ENCODE assay signal across 8 cellular contexts in the genomic region with DNA sequence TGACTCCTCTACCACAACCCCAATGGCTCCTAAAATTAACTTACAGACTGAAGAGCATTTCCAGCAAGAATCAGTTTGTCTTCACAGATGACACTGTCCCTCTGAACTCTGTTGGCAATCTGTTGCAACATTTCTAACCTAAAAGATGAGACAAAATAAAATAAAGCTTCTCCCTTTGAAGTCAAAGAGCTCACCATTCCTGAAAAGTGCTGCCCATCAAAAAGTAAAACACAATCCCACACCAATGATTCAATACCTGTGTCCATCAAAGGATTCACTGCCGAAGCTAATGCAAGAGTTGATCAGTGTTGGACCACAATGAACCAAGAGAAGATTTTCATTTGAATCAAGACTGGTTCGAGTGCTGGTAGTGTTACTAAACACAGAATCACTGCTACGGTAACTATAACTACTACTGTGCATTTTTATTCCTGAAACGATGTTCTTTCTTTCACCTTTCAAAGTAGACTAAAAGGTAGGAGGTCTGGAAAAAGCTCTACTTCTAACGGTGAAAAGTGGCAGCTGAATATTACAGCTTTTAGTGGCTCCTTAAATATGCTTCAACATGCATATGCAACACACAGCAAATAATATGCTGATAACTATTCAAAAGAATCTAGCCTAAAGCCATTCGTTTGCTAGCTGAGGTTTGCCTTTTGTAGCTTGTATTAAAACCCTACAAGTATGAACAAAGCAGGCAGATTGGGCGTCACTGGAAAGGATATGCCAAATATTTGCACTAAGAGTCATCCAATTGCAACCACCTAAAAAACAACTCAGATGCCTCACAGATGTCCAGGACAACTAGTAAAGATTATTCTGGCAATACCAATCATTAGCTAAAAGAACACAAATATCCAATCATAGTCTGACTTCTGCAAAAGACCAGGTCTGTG.
DNase-seq lines count a peak whose midpoint lies in the region; ATAC-seq and TF ChIP-seq lines count a peak whose summit lies in the region.

Gene DST (minus strand): TSS at position 524 of the 896 bp plus-strand sequence.

- TF ChIP-seq CTCF in AG04449 (IDR thresholded peaks at IDR 0.05; ENCODE audit: insufficient read depth, low read length, missing control alignments), result no peak
- no peak for TF ChIP-seq CTCF in epithelial cell of esophagus (IDR thresholded peaks at IDR 0.05; ENCODE audit: insufficient read depth, low read depth, low read length, missing control alignments)

- H3K9ac ChIP-seq in muscle layer of colon (ENCODE audit: low read length), result no peak within 1 kb of the TSS

- H3K9me3 ChIP-seq in muscle layer of colon (ENCODE audit: low read length), result no peaks in the 10 kb centered on the region

- CTCF ChIA-PET in AG04449 (lab: Yijun Ruan, JAX), result interaction anchor here (0.9 to 2.5 kb wide), 14 partner anchors 9 to 209 kb away, joined by 3 to 14 read pairs (median 4); no protein-coding TSS in a partner anchor

- no peaks in the 10 kb centered on the region for H3K27me3 ChIP-seq in muscle layer of colon (ENCODE audit: control insufficient read depth in 1 of 2, insufficient read depth in 2 of 2, low read length in 2 of 2)

- POLR2A ChIA-PET in AG04449 (lab: Yijun Ruan, JAX), result interaction anchor here (0.5 to 1.4 kb wide), 4 partner anchors 9 to 289 kb away, joined by 3 to 6 read pairs (median 4); no protein-coding TSS in a partner anchor

- DNase-seq in AG04449 (ENCODE audit: low read depth, low spot score) (peak; percentile 84), NCI-H526 (lab: John Stamatoyannopoulos, UW) (peak; percentile 71 to 72), epithelial cell of esophagus (ENCODE audit: low read depth) (peak; percentile 97), globus pallidus (ENCODE audit: low spot score) (no peak), head of caudate nucleus (no peak), putamen (ENCODE audit: low spot score) (no peak)

- intact Hi-C loops in head of caudate nucleus (cut with DNase I), result no loop called here

- H3K27ac ChIP-seq in muscle layer of colon (ENCODE audit: low read depth, low read length), result peak within 1 kb of the TSS; percentile 21

- H3K36me3 ChIP-seq in muscle layer of colon (ENCODE audit: insufficient read depth, low read length), result peaks cover 26% of the 10 kb centered on the region

- no peak for ATAC-seq in GM18867 (IDR thresholded peaks at IDR 0.05; ENCODE audit: unreplicated experiment)

- H3K4me1 ChIP-seq in muscle layer of colon (ENCODE audit: insufficient read depth, low read length), result peaks cover 16% of the 10 kb centered on the region

- H3K4me3 ChIP-seq in AG04449 (ENCODE audit: low read depth, low read length) (no peak within 1 kb of the TSS), epithelial cell of esophagus (ENCODE audit: low read length) (peak within 1 kb of the TSS; percentile 66), muscle layer of colon (ENCODE audit: low read depth in 1 of 2, low read length in 2 of 2) (no peak within 1 kb of the TSS)

Comparison
In these comparisons a context has a peak if more than half of its experiments do, and no peak if none do; other contexts are left out.
1. DNase-seq: peak in AG04449 (single experiment), NCI-H526 (2 of 2) and epithelial cell of esophagus (single experiment); none in globus pallidus (single experiment), head of caudate nucleus (0 of 42) and putamen (single experiment).